In genomic region chr13:49812806-49813205, GRCh38 we compare ENCODE assay signal across 1 cellular context.
TF ChIP-seq lines count a peak whose summit lies in the region.

No MANE protein-coding gene starts in this region.

TF ChIP-seq in HepG2, 621 proteins besides CTCF, POLR2A, EP300 and RAD21 (continued from another document):
- no peak for TF ChIP-seq THAP9 (CRISPR knock-in tag; IDR thresholded peaks at IDR 0.05; ENCODE audit: borderline replicate concordance)
- TF ChIP-seq BHLHE40 (IDR thresholded peaks at IDR 0.05; ENCODE audit: low read length): no peak
- TF ChIP-seq THRA (CRISPR knock-in tag; IDR thresholded peaks at IDR 0.05; ENCODE audit: borderline replicate concordance): peak; percentile 52; the same call in 1 of the 2 replicates
- no peak for TF ChIP-seq NR2F6 (IDR thresholded peaks at IDR 0.05)
- peak; percentile 33; the same call in 1 of the 2 replicates for TF ChIP-seq NR2F6 (CRISPR knock-in tag; IDR thresholded peaks at IDR 0.05)
- no peak for TF ChIP-seq ZNF616 (CRISPR knock-in tag; IDR thresholded peaks at IDR 0.05; ENCODE audit: low read depth)
- TF ChIP-seq ATF2 (CRISPR knock-in tag; IDR thresholded peaks at IDR 0.05): no peak
- no peak for TF ChIP-seq SNAPC2 (CRISPR knock-in tag; IDR thresholded peaks at IDR 0.05)
- no peak for TF ChIP-seq NFKB2 (CRISPR knock-in tag; IDR thresholded peaks at IDR 0.05; ENCODE audit: borderline replicate concordance)
- TF ChIP-seq ZNF143 (CRISPR knock-in tag; IDR thresholded peaks at IDR 0.05): no peak
- no peak for TF ChIP-seq HNRNPK (IDR thresholded peaks at IDR 0.05; ENCODE audit: low read depth, low read length, poor library complexity, severe bottlenecking)
- TF ChIP-seq ZNF382 (CRISPR knock-in tag; IDR thresholded peaks at IDR 0.05; ENCODE audit: borderline replicate concordance): no peak
- TF ChIP-seq, protein P1, sequence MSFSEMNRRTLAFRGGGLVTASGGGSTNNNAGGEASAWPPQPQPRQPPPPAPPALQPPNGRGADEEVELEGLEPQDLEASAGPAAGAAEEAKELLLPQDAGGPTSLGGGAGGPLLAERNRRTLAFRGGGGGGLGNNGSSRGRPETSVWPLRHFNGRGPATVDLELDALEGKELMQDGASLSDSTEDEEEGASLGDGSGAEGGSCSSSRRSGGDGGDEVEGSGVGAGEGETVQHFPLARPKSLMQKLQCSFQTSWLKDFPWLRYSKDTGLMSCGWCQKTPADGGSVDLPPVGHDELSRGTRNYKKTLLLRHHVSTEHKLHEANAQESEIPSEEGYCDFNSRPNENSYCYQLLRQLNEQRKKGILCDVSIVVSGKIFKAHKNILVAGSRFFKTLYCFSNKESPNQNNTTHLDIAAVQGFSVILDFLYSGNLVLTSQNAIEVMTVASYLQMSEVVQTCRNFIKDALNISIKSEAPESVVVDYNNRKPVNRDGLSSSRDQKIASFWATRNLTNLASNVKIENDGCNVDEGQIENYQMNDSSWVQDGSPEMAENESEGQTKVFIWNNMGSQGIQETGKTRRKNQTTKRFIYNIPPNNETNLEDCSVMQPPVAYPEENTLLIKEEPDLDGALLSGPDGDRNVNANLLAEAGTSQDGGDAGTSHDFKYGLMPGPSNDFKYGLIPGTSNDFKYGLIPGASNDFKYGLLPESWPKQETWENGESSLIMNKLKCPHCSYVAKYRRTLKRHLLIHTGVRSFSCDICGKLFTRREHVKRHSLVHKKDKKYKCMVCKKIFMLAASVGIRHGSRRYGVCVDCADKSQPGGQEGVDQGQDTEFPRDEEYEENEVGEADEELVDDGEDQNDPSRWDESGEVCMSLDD (CRISPR knock-in tag; IDR thresholded peaks at IDR 0.05; ENCODE audit: borderline replicate concordance): no peak
- TF ChIP-seq LBX2 (CRISPR knock-in tag; IDR thresholded peaks at IDR 0.05; ENCODE audit: borderline replicate concordance): no peak
- TF ChIP-seq, protein P2, sequence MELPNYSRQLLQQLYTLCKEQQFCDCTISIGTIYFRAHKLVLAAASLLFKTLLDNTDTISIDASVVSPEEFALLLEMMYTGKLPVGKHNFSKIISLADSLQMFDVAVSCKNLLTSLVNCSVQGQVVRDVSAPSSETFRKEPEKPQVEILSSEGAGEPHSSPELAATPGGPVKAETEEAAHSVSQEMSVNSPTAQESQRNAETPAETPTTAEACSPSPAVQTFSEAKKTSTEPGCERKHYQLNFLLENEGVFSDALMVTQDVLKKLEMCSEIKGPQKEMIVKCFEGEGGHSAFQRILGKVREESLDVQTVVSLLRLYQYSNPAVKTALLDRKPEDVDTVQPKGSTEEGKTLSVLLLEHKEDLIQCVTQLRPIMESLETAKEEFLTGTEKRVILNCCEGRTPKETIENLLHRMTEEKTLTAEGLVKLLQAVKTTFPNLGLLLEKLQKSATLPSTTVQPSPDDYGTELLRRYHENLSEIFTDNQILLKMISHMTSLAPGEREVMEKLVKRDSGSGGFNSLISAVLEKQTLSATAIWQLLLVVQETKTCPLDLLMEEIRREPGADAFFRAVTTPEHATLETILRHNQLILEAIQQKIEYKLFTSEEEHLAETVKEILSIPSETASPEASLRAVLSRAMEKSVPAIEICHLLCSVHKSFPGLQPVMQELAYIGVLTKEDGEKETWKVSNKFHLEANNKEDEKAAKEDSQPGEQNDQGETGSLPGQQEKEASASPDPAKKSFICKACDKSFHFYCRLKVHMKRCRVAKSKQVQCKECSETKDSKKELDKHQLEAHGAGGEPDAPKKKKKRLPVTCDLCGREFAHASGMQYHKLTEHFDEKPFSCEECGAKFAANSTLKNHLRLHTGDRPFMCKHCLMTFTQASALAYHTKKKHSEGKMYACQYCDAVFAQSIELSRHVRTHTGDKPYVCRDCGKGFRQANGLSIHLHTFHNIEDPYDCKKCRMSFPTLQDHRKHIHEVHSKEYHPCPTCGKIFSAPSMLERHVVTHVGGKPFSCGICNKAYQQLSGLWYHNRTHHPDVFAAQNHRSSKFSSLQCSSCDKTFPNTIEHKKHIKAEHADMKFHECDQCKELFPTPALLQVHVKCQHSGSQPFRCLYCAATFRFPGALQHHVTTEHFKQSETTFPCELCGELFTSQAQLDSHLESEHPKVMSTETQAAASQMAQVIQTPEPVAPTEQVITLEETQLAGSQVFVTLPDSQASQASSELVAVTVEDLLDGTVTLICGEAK (IDR thresholded peaks at IDR 0.05): no peak
- TF ChIP-seq, protein P2 (CRISPR knock-in tag; IDR thresholded peaks at IDR 0.05): no peak
- no peak for TF ChIP-seq THYN1 (CRISPR knock-in tag; IDR thresholded peaks at IDR 0.05; ENCODE audit: borderline replicate concordance, low read depth)
- TF ChIP-seq RERE (CRISPR knock-in tag; IDR thresholded peaks at IDR 0.05; ENCODE audit: low read depth): no peak
- no peak for TF ChIP-seq PRDM4 (CRISPR knock-in tag; IDR thresholded peaks at IDR 0.05; ENCODE audit: borderline replicate concordance)
- peak; percentile 33; the same call in 1 of the 2 replicates for TF ChIP-seq SIX1 (CRISPR knock-in tag; IDR thresholded peaks at IDR 0.05; ENCODE audit: borderline replicate concordance)
